Comparison of ENCODE assay signal across 1 cellular context in genomic region chr16:48383204-48383876, GRCh38.
TF ChIP-seq lines count a peak whose summit lies in the region.

No MANE protein-coding gene starts in this region.

TF ChIP-seq in K562, 482 proteins besides CTCF, POLR2A, EP300 and RAD21 (continued from another document):
- TF ChIP-seq ZNF407 (IDR thresholded peaks at IDR 0.05; ENCODE audit: low read depth) (no peak), CEBPG (CRISPR knock-in tag; IDR thresholded peaks at IDR 0.05) (no peak), CEBPG (tag; conservative IDR thresholded peaks at IDR 0.05 in 1 of 2, IDR thresholded peaks at IDR 0.05 in 1 of 2) (peak in 1 of 2 experiments; percentile 50; a peak in 1 of 4 replicates), SMC3 (conservative IDR thresholded peaks at IDR 0.05; ENCODE audit: insufficient read depth, low read depth, low read length) (no peak), NFIC (IDR thresholded peaks at IDR 0.05) (peak; percentile 70; the same call in 1 of the 2 replicates), CHD1 (IDR thresholded peaks at IDR 0.05; ENCODE audit: low read length) (peak; percentile 31), RBFOX2 (IDR thresholded peaks at IDR 0.05; ENCODE audit: low read depth, low read length) (peak; percentile 52)
